Comparison of ENCODE assay signal across 17 cellular contexts in genomic region chr4:19791422-19792113, GRCh38.
DNase-seq lines count a peak whose midpoint lies in the region; ATAC-seq and TF ChIP-seq lines count a peak whose summit lies in the region.
"Had no signal": no experiment of that assay in that cellular context is flagged by ENCODE, and none has a peak within 500 bp of the region (broad histone marks: within the 10 kb centered on the region; RNA-seq: fewer than 3 reads in every experiment).

No MANE protein-coding gene starts in this region.

- H3K9me3 Mint-ChIP-seq in MCF 10A (ENCODE audit: unreplicated experiment): no peaks in the 10 kb centered on the region

- H3K4me1 Mint-ChIP-seq in MCF 10A (ENCODE audit: insufficient read depth, unreplicated experiment): no peaks in the 10 kb centered on the region
- H3K4me1 Mint-ChIP-seq: activated CD4-positive, alpha-beta memory T cell treated with anti-CD3 and anti-CD28 coated beads, Interleukin-2, amount 10 ng/mL, durations not matched to agents 7 days and 5 days had no signal

- WGBS in smooth muscle cell (ENCODE audit: low lambda C conversion rate): 72% methylated on average over 5 of the region's 5 CpGs

- POLR2A ChIA-PET in MCF 10A (lab: Yijun Ruan, JAX): no interaction called here
- POLR2A ChIA-PET in Panc1 (lab: Charles Lee): no interaction called here

- H3K9ac ChIP-seq in smooth muscle cell (ENCODE audit: low read depth): no peak overlapping the region

- H3K27ac ChIP-seq in breast epithelium: no peak overlapping the region
- H3K27ac ChIP-seq in Panc1 (ENCODE audit: low read length): no peak overlapping the region
- H3K27ac ChIP-seq in smooth muscle cell (ENCODE audit: low read depth): no peak overlapping the region
- H3K27ac ChIP-seq in dorsolateral prefrontal cortex: no peak overlapping the region
- H3K27ac ChIP-seq: coronary artery had no signal

- no peaks in the 10 kb centered on the region for H4K20me1 ChIP-seq in smooth muscle cell (ENCODE audit: low read depth)

- BruUV-seq in MCF 10A (replicated peaks; lab: Mats Ljungman, UMichigan): no TSS peak
- no TSS peak for BruUV-seq in Panc1 (replicated peaks; lab: Mats Ljungman, UMichigan)

- H3K36me3 Mint-ChIP-seq in MCF 10A (ENCODE audit: insufficient read depth, unreplicated experiment): no peaks in the 10 kb centered on the region
- H3K36me3 Mint-ChIP-seq: IgD-negative memory B cell had no signal

- no peak overlapping the region for H3K27ac Mint-ChIP-seq in MCF 10A (ENCODE audit: low read depth, unreplicated experiment)
- H3K27ac Mint-ChIP-seq: activated CD4-positive, alpha-beta memory T cell treated with anti-CD3 and anti-CD28 coated beads, Interleukin-2, amount 10 ng/mL, durations not matched to agents 7 days and 5 days; activated T-cell treated with anti-CD3 and anti-CD28 coated beads, Interleukin-2, amount 50 U/mL, for 72 hours; IgD-negative memory B cell had no signal

- no peaks in the 10 kb centered on the region for H3F3A ChIP-seq in smooth muscle cell (ENCODE audit: low read depth)

- ATAC-seq in Panc1 (no peak), GM21576 (IDR thresholded peaks at IDR 0.05; ENCODE audit: unreplicated experiment) (no peak)
- ATAC-seq: activated T-cell treated with anti-CD3 and anti-CD28 coated beads, Interleukin-2, amount 50 U/mL, for 72 hours; sciatic nerve had no signal

- in situ Hi-C loops in Panc1 (cut with HindIII; ENCODE audit: low pct_unique_long_range_greater_than_20kb, low sequenced_read_pairs): no loop called here

- H3K4me2 ChIP-seq in smooth muscle cell: no peak overlapping the region

- no peaks in the 10 kb centered on the region for H3K4me1 ChIP-seq in breast epithelium
- no peaks in the 10 kb centered on the region for H3K4me1 ChIP-seq in Panc1 (ENCODE audit: control insufficient read depth, insufficient read depth, low read length)
- H3K4me1 ChIP-seq in smooth muscle cell (ENCODE audit: low read depth): no peaks in the 10 kb centered on the region
- H3K4me1 ChIP-seq in BE2C: no peaks in the 10 kb centered on the region

- H3K9me3 ChIP-seq in breast epithelium (no peaks in the 10 kb centered on the region), Panc1 (ENCODE audit: control insufficient read depth, insufficient read depth, low read depth, low read length) (no peaks in the 10 kb centered on the region), smooth muscle cell (replicated peaks; ENCODE audit: low read depth) (no peaks in the 10 kb centered on the region), BE2C (no peaks in the 10 kb centered on the region)

- no peak for TF ChIP-seq POLR2A in breast epithelium (IDR thresholded peaks at IDR 0.05)

- H3K27me3 ChIP-seq in breast epithelium: no peaks in the 10 kb centered on the region
- H3K27me3 ChIP-seq in Panc1 (ENCODE audit: control insufficient read depth, insufficient read depth, low read length): no peaks in the 10 kb centered on the region
- no peaks in the 10 kb centered on the region for H3K27me3 ChIP-seq in smooth muscle cell (ENCODE audit: low read depth)
- no peaks in the 10 kb centered on the region for H3K27me3 ChIP-seq in dorsolateral prefrontal cortex
- no peaks in the 10 kb centered on the region for H3K27me3 ChIP-seq in BE2C

- intact Hi-C loops in MCF 10A (cut with micrococcal nuclease) (no loop called here), breast epithelium (cut with DNase I; ENCODE audit: low total_unique reads) (no loop called here), Panc1 (cut with micrococcal nuclease; ENCODE audit: unreplicated experiment) (no loop called here), dorsolateral prefrontal cortex (cut with DNase I) (no loop called here)

- H3K79me2 ChIP-seq in smooth muscle cell (ENCODE audit: low read depth): no peaks in the 10 kb centered on the region

- no peaks in the 10 kb centered on the region for H3K27me3 Mint-ChIP-seq in MCF 10A (ENCODE audit: insufficient read depth, unreplicated experiment)
- H3K27me3 Mint-ChIP-seq: activated CD4-positive, alpha-beta memory T cell treated with anti-CD3 and anti-CD28 coated beads, Interleukin-2, amount 10 ng/mL, durations not matched to agents 7 days and 5 days; IgD-negative memory B cell had no signal

- H2AFZ ChIP-seq in smooth muscle cell (ENCODE audit: low read depth): no peak overlapping the region

- TF ChIP-seq CTCF in MCF 10A (IDR thresholded peaks at IDR 0.05; ENCODE audit: unreplicated experiment): no peak
- TF ChIP-seq CTCF in breast epithelium (IDR thresholded peaks at IDR 0.05): no peak
- TF ChIP-seq CTCF in Panc1 (IDR thresholded peaks at IDR 0.05): 0 out of 2 replicates have a peak, but pooled peaks have one; percentile 11
- TF ChIP-seq CTCF in epithelial cell of esophagus (IDR thresholded peaks at IDR 0.05; ENCODE audit: insufficient read depth, low read depth, low read length, missing control alignments): peak; percentile 41
- TF ChIP-seq CTCF in smooth muscle cell (IDR thresholded peaks at IDR 0.05; ENCODE audit: borderline replicate concordance, insufficient read depth, poor library complexity, severe bottlenecking): peak; percentile 7
- no peak for TF ChIP-seq CTCF in dorsolateral prefrontal cortex (IDR thresholded peaks at IDR 0.05 in 54 of 56, conservative IDR thresholded peaks at IDR 0.05 in 2 of 56; ENCODE audit: low read depth in 1 of 56, partially characterized antibody in 56 of 56)
- no peak for TF ChIP-seq CTCF in BE2C (IDR thresholded peaks at IDR 0.05; ENCODE audit: low read depth, low read length)

- no peak overlapping the region for H3K4me3 Mint-ChIP-seq in MCF 10A (ENCODE audit: unreplicated experiment)
- H3K4me3 Mint-ChIP-seq: activated CD4-positive, alpha-beta memory T cell treated with anti-CD3 and anti-CD28 coated beads, Interleukin-2, amount 10 ng/mL, durations not matched to agents 7 days and 5 days; activated T-cell treated with anti-CD3 and anti-CD28 coated beads, Interleukin-2, amount 50 U/mL, for 72 hours; IgD-negative memory B cell had no signal

- peak; percentile 59 for DNase-seq in MCF 10A (ENCODE audit: unreplicated experiment)
- DNase-seq in breast epithelium (ENCODE audit: low spot score in 2 of 2): no peak
- no peak for DNase-seq in Panc1 (ENCODE audit: low read depth, low spot score)
- peak; percentile 46 for DNase-seq in epithelial cell of esophagus (ENCODE audit: low read depth)
- DNase-seq in smooth muscle cell (lab: John Stamatoyannopoulos, UW; ENCODE audit: unreplicated experiment): no peak
- DNase-seq in dorsolateral prefrontal cortex: no peak
- no peak for DNase-seq in BE2C
- DNase-seq: ACHN; activated CD4-positive, alpha-beta memory T cell treated with anti-CD3 and anti-CD28 coated beads, Interleukin-2, amount 10 ng/mL, durations not matched to agents 7 days and 5 days; activated T-cell treated with anti-CD3 and anti-CD28 coated beads, Interleukin-2, amount 50 U/mL, for 72 hours; mesenchymal stem cell; NCI-H1105 treated with DMSO at 0.1 percent for 48 hours; stimulated activated CD4-positive, alpha-beta T cell treated with anti-CD3 and anti-CD28 coated beads, Interleukin-2, amount 100 ng/mL, for 48 hours had no signal

- no peak overlapping the region for H3K4me3 ChIP-seq in breast epithelium
- H3K4me3 ChIP-seq in Panc1 (ENCODE audit: low read depth in 2 of 2, low read length in 2 of 2): no peak overlapping the region
- no peak overlapping the region for H3K4me3 ChIP-seq in epithelial cell of esophagus (ENCODE audit: low read length)
- no peak overlapping the region for H3K4me3 ChIP-seq in smooth muscle cell
- no peak overlapping the region for H3K4me3 ChIP-seq in dorsolateral prefrontal cortex
- no peak overlapping the region for H3K4me3 ChIP-seq in BE2C (ENCODE audit: low read depth, low read length)
- H3K4me3 ChIP-seq: coronary artery had no signal

- CTCF ChIA-PET in MCF 10A (lab: Yijun Ruan, JAX) (interaction anchor here (0.6 to 0.7 kb wide), 2 partner anchors 43 to 370 kb away, joined by 3 to 4 read pairs; no protein-coding TSS in a partner anchor), Panc1 (lab: Charles Lee) (no interaction called here)

- H3K36me3 ChIP-seq in breast epithelium: no peaks in the 10 kb centered on the region
- H3K36me3 ChIP-seq in Panc1 (ENCODE audit: control insufficient read depth, insufficient read depth, low read length): no peaks in the 10 kb centered on the region
- H3K36me3 ChIP-seq in smooth muscle cell (ENCODE audit: low read depth): no peaks in the 10 kb centered on the region
- no peaks in the 10 kb centered on the region for H3K36me3 ChIP-seq in BE2C

Comparison
In these comparisons a context has a peak if more than half of its experiments do, and no peak if none do; other contexts are left out.
1. DNase-seq: peak in MCF 10A (single experiment) and epithelial cell of esophagus (single experiment); none in breast epithelium (0 of 2), Panc1 (single experiment), smooth muscle cell (single experiment), dorsolateral prefrontal cortex (0 of 10) and BE2C (single experiment).
2. CTCF ChIP-seq: peak in Panc1 (single experiment), epithelial cell of esophagus (single experiment) and smooth muscle cell (single experiment); none in MCF 10A (single experiment), breast epithelium (0 of 3), dorsolateral prefrontal cortex (0 of 56) and BE2C (single experiment).